Comparison of ENCODE assay signal across 1 cellular context in genomic region chr2:55014962-55015939, GRCh38.
A peak's percentile ranks its signal among the peaks of the same experiment; 100 is the strongest.
TF ChIP-seq lines count a peak whose summit lies in the region.

No MANE protein-coding gene starts in this region.

TF ChIP-seq in HepG2, 621 proteins besides CTCF, POLR2A, EP300 and RAD21 (continued from another document and continues in another):
- TF ChIP-seq ATF2 (CRISPR knock-in tag; IDR thresholded peaks at IDR 0.05) (peak; percentile 53; the same call in 1 of the 2 replicates), ZFP1 (CRISPR knock-in tag; IDR thresholded peaks at IDR 0.05) (no peak), NONO (IDR thresholded peaks at IDR 0.05) (no peak), NONO (CRISPR knock-in tag; conservative IDR thresholded peaks at IDR 0.05) (0 out of 2 replicates have a peak, but pooled peaks have one; percentile 35), RBAK (CRISPR knock-in tag; IDR thresholded peaks at IDR 0.05) (no peak), ZNF274 (CRISPR knock-in tag; IDR thresholded peaks at IDR 0.05) (no peak), ZNF670 (CRISPR knock-in tag; IDR thresholded peaks at IDR 0.05; ENCODE audit: borderline replicate concordance) (no peak), NR0B2 (CRISPR knock-in tag; IDR thresholded peaks at IDR 0.05) (no peak), SALL1 (CRISPR knock-in tag; IDR thresholded peaks at IDR 0.05) (no peak; the same call in 1 of the 2 replicates), KAT2B (IDR thresholded peaks at IDR 0.05; ENCODE audit: borderline replicate concordance, low read depth, low read length) (no peak), ZIK1 (CRISPR knock-in tag; IDR thresholded peaks at IDR 0.05; ENCODE audit: borderline replicate concordance, low read depth) (no peak), ZBTB3 (CRISPR knock-in tag; IDR thresholded peaks at IDR 0.05; ENCODE audit: borderline replicate concordance, low read depth) (no peak), GTF2F1 (IDR thresholded peaks at IDR 0.05; ENCODE audit: low read length) (no peak), ZBTB40 (IDR thresholded peaks at IDR 0.05) (no peak), ZBTB40 (CRISPR knock-in tag; IDR thresholded peaks at IDR 0.05) (no peak), ZNF572 (CRISPR knock-in tag; IDR thresholded peaks at IDR 0.05) (no peak), ZNF331 (CRISPR knock-in tag; IDR thresholded peaks at IDR 0.05) (peak; percentile 64; the same call in 1 of the 2 replicates), SKIL (CRISPR knock-in tag; IDR thresholded peaks at IDR 0.05; ENCODE audit: borderline replicate concordance) (no peak), BRCA1 (CRISPR knock-in tag; IDR thresholded peaks at IDR 0.05) (no peak), SOX5 (CRISPR knock-in tag; IDR thresholded peaks at IDR 0.05; ENCODE audit: borderline replicate concordance) (peak; percentile 34; the same call in 1 of the 2 replicates), CREBL2 (CRISPR knock-in tag; IDR thresholded peaks at IDR 0.05; ENCODE audit: borderline replicate concordance) (no peak), FOXA3 (CRISPR knock-in tag; IDR thresholded peaks at IDR 0.05) (0 out of 2 replicates have a peak, but pooled peaks have one; percentile 6), ZNF773 (CRISPR knock-in tag; IDR thresholded peaks at IDR 0.05; ENCODE audit: borderline replicate concordance) (no peak), ZNF33A (CRISPR knock-in tag; IDR thresholded peaks at IDR 0.05; ENCODE audit: borderline replicate concordance) (no peak), HOXA3 (CRISPR knock-in tag; IDR thresholded peaks at IDR 0.05) (no peak), FOXP1 (IDR thresholded peaks at IDR 0.05) (no peak), FOXP1 (CRISPR knock-in tag; IDR thresholded peaks at IDR 0.05) (0 out of 2 replicates have a peak, but pooled peaks have one; percentile 15), SMC3 (IDR thresholded peaks at IDR 0.05; ENCODE audit: low read length) (peak; percentile 95), ZNF574 (CRISPR knock-in tag; IDR thresholded peaks at IDR 0.05) (no peak; the same call in 1 of the 2 replicates), ZNF512 (CRISPR knock-in tag; IDR thresholded peaks at IDR 0.05) (no peak), ZBTB1 (CRISPR knock-in tag; IDR thresholded peaks at IDR 0.05; ENCODE audit: borderline replicate concordance) (no peak), DMTF1 (CRISPR knock-in tag; IDR thresholded peaks at IDR 0.05) (no peak), PHF5A (CRISPR knock-in tag; IDR thresholded peaks at IDR 0.05; ENCODE audit: low read depth, unreplicated experiment) (peak; percentile 25), NPAS2 (CRISPR knock-in tag; IDR thresholded peaks at IDR 0.05; ENCODE audit: borderline replicate concordance) (no peak), ZNF577 (CRISPR knock-in tag; IDR thresholded peaks at IDR 0.05; ENCODE audit: borderline replicate concordance, low read depth) (no peak), ELK4 (CRISPR knock-in tag; IDR thresholded peaks at IDR 0.05; ENCODE audit: borderline replicate concordance) (no peak), ZNF329 (CRISPR knock-in tag; IDR thresholded peaks at IDR 0.05; ENCODE audit: low read depth) (no peak), PAWR (CRISPR knock-in tag; IDR thresholded peaks at IDR 0.05; ENCODE audit: borderline replicate concordance) (no peak), ZNF713 (CRISPR knock-in tag; IDR thresholded peaks at IDR 0.05) (no peak), RAD51 (IDR thresholded peaks at IDR 0.05; ENCODE audit: borderline replicate concordance) (no peak), TAF1 (CRISPR knock-in tag; IDR thresholded peaks at IDR 0.05) (no peak), ZNF3 (CRISPR knock-in tag; IDR thresholded peaks at IDR 0.05) (0 out of 2 replicates have a peak, but pooled peaks have one; percentile 30), MTA1 (CRISPR knock-in tag; IDR thresholded peaks at IDR 0.05; ENCODE audit: borderline replicate concordance) (no peak)
